15 cellular contexts compared by ENCODE assay signal in genomic region chr22:46969961-46970360, GRCh38.
DNase-seq lines count a peak whose midpoint lies in the region; ATAC-seq and TF ChIP-seq lines count a peak whose summit lies in the region.
"Had no signal": no experiment of that assay in that cellular context is flagged by ENCODE, and none has a peak within 500 bp of the region (broad histone marks: within the 10 kb centered on the region; RNA-seq: fewer than 3 reads in every experiment).

No MANE protein-coding gene starts in this region.

- DNase-seq in osteoblast (ENCODE audit: insufficient read length, low spot score, missing footprints) (peak; percentile 54), SHP77 (lab: John Stamatoyannopoulos, UW) (no peak), hippocampal formation (lab: John Stamatoyannopoulos, UW) (no peak)
- DNase-seq: DMS79 treated with DMSO at 0.1 percent for 48 hours; dorsolateral prefrontal cortex; KBM-7; left colon; NCI-H2107; Peyer's patch; stimulated activated CD4-positive, alpha-beta T cell treated with anti-CD3 and anti-CD28 coated beads, Interleukin-4, amount 100 ng/mL, for 1 hour had no signal

- no peak overlapping the region for H3K9ac ChIP-seq in OCI-LY3 (ENCODE audit: low read length)

- H3K27me3 ChIP-seq in OCI-LY3 (ENCODE audit: low read depth, low read length) (no peaks in the 10 kb centered on the region), osteoblast (ENCODE audit: insufficient read depth, low read length) (no peaks in the 10 kb centered on the region)
- H3K27me3 ChIP-seq: dorsolateral prefrontal cortex, gastroesophageal sphincter, Peyer's patch had no signal

- H4K20me1 ChIP-seq in OCI-LY3 (ENCODE audit: insufficient read depth, low read length) (peaks cover 100% of the 10 kb centered on the region), osteoblast (ENCODE audit: insufficient read depth, low read length) (peaks cover 17% of the 10 kb centered on the region)

- H3K9me3 ChIP-seq in OCI-LY3 (ENCODE audit: insufficient read depth, low read length) (no peaks in the 10 kb centered on the region), osteoblast (ENCODE audit: low read depth, low read length) (no peaks in the 10 kb centered on the region)
- H3K9me3 ChIP-seq: gastroesophageal sphincter, Peyer's patch had no signal

- TF ChIP-seq CTCF in OCI-LY3 (IDR thresholded peaks at IDR 0.05; ENCODE audit: low read depth, low read length): no peak
- no peak for TF ChIP-seq CTCF in osteoblast (IDR thresholded peaks at IDR 0.05; ENCODE audit: extremely low read depth, low read depth, low read length)

- peaks cover 37% of the 10 kb centered on the region for H3K36me3 ChIP-seq in OCI-LY3 (replicated peaks; ENCODE audit: low read depth, low read length)
- H3K36me3 ChIP-seq in osteoblast (ENCODE audit: insufficient read depth, low read length): peaks cover 2% of the 10 kb centered on the region

- H3K79me2 ChIP-seq in OCI-LY3 (ENCODE audit: low read length): peaks cover 30% of the 10 kb centered on the region
- peaks cover 3% of the 10 kb centered on the region for H3K79me2 ChIP-seq in osteoblast (ENCODE audit: insufficient read depth, low read length)

- H3K4me3 ChIP-seq in OCI-LY3 (ENCODE audit: low read length): no peak overlapping the region
- H3K4me3 ChIP-seq in osteoblast (ENCODE audit: insufficient read depth, low read length): no peak overlapping the region
- H3K4me3 ChIP-seq: dorsolateral prefrontal cortex, gastroesophageal sphincter, Peyer's patch had no signal

- peak overlapping the region; percentile 28; the same call in 1 of the 2 replicates for H3K4me2 ChIP-seq in OCI-LY3 (ENCODE audit: low read length)
- no peak overlapping the region for H3K4me2 ChIP-seq in osteoblast (ENCODE audit: insufficient read depth, low read length)

- no peak overlapping the region for H2AFZ ChIP-seq in OCI-LY3 (ENCODE audit: low read depth, low read length)
- no peak overlapping the region for H2AFZ ChIP-seq in osteoblast (ENCODE audit: low read length)

- H3K4me1 ChIP-seq in OCI-LY3 (ENCODE audit: low read length) (peaks cover 17% of the 10 kb centered on the region), osteoblast (ENCODE audit: insufficient read depth, low read length) (no peaks in the 10 kb centered on the region)

- ATAC-seq in GM18909 (IDR thresholded peaks at IDR 0.05; ENCODE audit: poor library complexity, unreplicated experiment) (peak; percentile 26), GM21723 (IDR thresholded peaks at IDR 0.05; ENCODE audit: unreplicated experiment) (peak; percentile 29), GM18517 (IDR thresholded peaks at IDR 0.05; ENCODE audit: unreplicated experiment) (no peak)
- ATAC-seq: gastroesophageal sphincter, left colon had no signal

- H3K27ac ChIP-seq in OCI-LY3 (ENCODE audit: low read length): no peak overlapping the region
- no peak overlapping the region for H3K27ac ChIP-seq in osteoblast (ENCODE audit: low read depth, low read length)
